8 cellular contexts compared by ENCODE assay signal in genomic region chr19:1269478-1270167, GRCh38. TPM values are rescaled to one million over a fixed set of nuclear protein-coding genes. Genes with fewer than 3 reads are reported as not detected.
DNase-seq lines count a peak whose midpoint lies in the region; ATAC-seq, FAIRE-seq and TF ChIP-seq lines count a peak whose summit lies in the region.

No MANE protein-coding gene starts in this region.

- peak overlapping the region; percentile 79 for H3K27ac Mint-ChIP-seq in T-helper 1 cell treated with Interleukin-12 subunit alpha and Interleukin-12 subunit beta and Interleukin-4 antibody, amounts not matched to agents 30 μg/mL and 1 μg/mL, for 36 hours
- peak overlapping the region; percentile 90 for H3K27ac Mint-ChIP-seq in astrocyte (ENCODE audit: unreplicated experiment)

- H3K36me3 ChIP-seq in astrocyte (ENCODE audit: insufficient read depth, low read length) = peaks cover 20% of the 10 kb centered on the region
- H3K36me3 ChIP-seq in hepatocyte (replicated peaks; ENCODE audit: insufficient read depth, low read depth) = peaks cover 5% of the 10 kb centered on the region

- TF ChIP-seq CTCF in astrocyte (IDR thresholded peaks at IDR 0.05; ENCODE audit: insufficient read depth, low read depth, low read length) (no peak), hepatocyte (IDR thresholded peaks at IDR 0.05; ENCODE audit: poor library complexity) (peak; percentile 14)

- H3K36me3 Mint-ChIP-seq in T-helper 1 cell treated with Interleukin-12 subunit alpha and Interleukin-12 subunit beta and Interleukin-4 antibody, amounts not matched to agents 30 μg/mL and 1 μg/mL, for 36 hours (ENCODE audit: low read depth) = peaks cover 35% of the 10 kb centered on the region
- H3K36me3 Mint-ChIP-seq in astrocyte (ENCODE audit: low read depth, unreplicated experiment) = peaks cover 14% of the 10 kb centered on the region

- peak overlapping the region; percentile 97 for H3K4me2 ChIP-seq in astrocyte (ENCODE audit: low read length)
- H3K4me2 ChIP-seq in hepatocyte = peak overlapping the region; percentile 98

- DNase-seq in GM12892 (ENCODE audit: insufficient read length) = peak; percentile 93
- DNase-seq in NCI-H1048 (lab: John Stamatoyannopoulos, UW) = peak; percentile 65
- DNase-seq in astrocyte (ENCODE audit: low read depth) = peak; percentile 82
- peak; percentile 94 for DNase-seq in hepatocyte (ENCODE audit: low spot score)
- peak; percentile 78 for DNase-seq in renal cortical epithelial cell (ENCODE audit: low read depth)
- DNase-seq in HPDE6-E6E7 (ENCODE audit: extremely low spot score) = no peak

- peak; percentile 25 for ATAC-seq in HG02571 (IDR thresholded peaks at IDR 0.05; ENCODE audit: unreplicated experiment)

- H3K4me1 Mint-ChIP-seq in T-helper 1 cell treated with Interleukin-12 subunit alpha and Interleukin-12 subunit beta and Interleukin-4 antibody, amounts not matched to agents 30 μg/mL and 1 μg/mL, for 36 hours (ENCODE audit: low read depth) = peaks cover 54% of the 10 kb centered on the region
- peaks cover 34% of the 10 kb centered on the region for H3K4me1 Mint-ChIP-seq in astrocyte (ENCODE audit: low read depth, unreplicated experiment)

- peak overlapping the region; percentile 73 for H3K4me3 ChIP-seq in astrocyte (ENCODE audit: insufficient read depth, low read depth, low read length)
- peak overlapping the region; percentile 83 for H3K4me3 ChIP-seq in hepatocyte

- no peak for FAIRE-seq in GM12892 (lab: Jason Lieb, UNC)
- FAIRE-seq in astrocyte (lab: Jason Lieb, UNC) = no peak

- H3K27me3 ChIP-seq in astrocyte (ENCODE audit: insufficient read depth, low read length) (no peaks in the 10 kb centered on the region), hepatocyte (no peaks in the 10 kb centered on the region)

- TF ChIP-seq POLR2A in GM12892 (IDR thresholded peaks at IDR 0.05; ENCODE audit: low read depth, low read length) = peak; percentile 93

- H2AFZ ChIP-seq in astrocyte (ENCODE audit: low read depth, low read length) (no peak overlapping the region), hepatocyte (no peak overlapping the region)

- 2% methylated on average over 48 of the region's 63 CpGs for WGBS in hepatocyte (ENCODE audit: low lambda C conversion rate, missing lambda C conversion rate)

- peak overlapping the region; percentile 93 for H3K4me3 Mint-ChIP-seq in T-helper 1 cell treated with Interleukin-12 subunit alpha and Interleukin-12 subunit beta and Interleukin-4 antibody, amounts not matched to agents 30 μg/mL and 1 μg/mL, for 36 hours
- H3K4me3 Mint-ChIP-seq in astrocyte (ENCODE audit: unreplicated experiment) = peak overlapping the region; percentile 91

- H3K79me2 ChIP-seq in astrocyte (ENCODE audit: insufficient read depth, low read length) (peaks cover 52% of the 10 kb centered on the region), hepatocyte (peaks cover 67% of the 10 kb centered on the region)

- H3K27me3 Mint-ChIP-seq in T-helper 1 cell treated with Interleukin-12 subunit alpha and Interleukin-12 subunit beta and Interleukin-4 antibody, amounts not matched to agents 30 μg/mL and 1 μg/mL, for 36 hours (ENCODE audit: low read depth) = no peaks in the 10 kb centered on the region
- no peaks in the 10 kb centered on the region for H3K27me3 Mint-ChIP-seq in astrocyte (ENCODE audit: low read depth, unreplicated experiment)

- no peaks in the 10 kb centered on the region for H3K9me2 ChIP-seq in hepatocyte (replicated peaks; ENCODE audit: insufficient read depth)

- peak overlapping the region; percentile 91 for H3K27ac ChIP-seq in astrocyte (ENCODE audit: low read depth, low read length)
- H3K27ac ChIP-seq in hepatocyte = peak overlapping the region; percentile 93

- H3K4me1 ChIP-seq in astrocyte (ENCODE audit: insufficient read depth, low read length) = peaks cover 79% of the 10 kb centered on the region
- H3K4me1 ChIP-seq in hepatocyte (ENCODE audit: insufficient read depth) = peaks cover 60% of the 10 kb centered on the region

- H3K9ac ChIP-seq in astrocyte (ENCODE audit: low read length) = peak overlapping the region; percentile 90

- no peaks in the 10 kb centered on the region for H3K9me3 Mint-ChIP-seq in T-helper 1 cell treated with Interleukin-12 subunit alpha and Interleukin-12 subunit beta and Interleukin-4 antibody, amounts not matched to agents 30 μg/mL and 1 μg/mL, for 36 hours
- H3K9me3 Mint-ChIP-seq in astrocyte (ENCODE audit: unreplicated experiment) = no peaks in the 10 kb centered on the region

- H3K9me3 ChIP-seq in astrocyte (ENCODE audit: insufficient read depth, low read depth, low read length) (no peaks in the 10 kb centered on the region), hepatocyte (ENCODE audit: low read depth) (no peaks in the 10 kb centered on the region)

- H4K20me1 ChIP-seq in astrocyte (ENCODE audit: insufficient read depth, low read length) (peaks cover 54% of the 10 kb centered on the region), hepatocyte (ENCODE audit: insufficient read depth, poor library complexity, severe bottlenecking) (peaks cover 46% of the 10 kb centered on the region)

RNA-seq across cellular contexts. Expression of gene CIRBP, which starts 0.5 kb away (rescaled TPM):
- 276 TPM for polyA plus RNA-seq in GM12892 (2012; ENCODE audit: missing spikeins)
- total RNA-seq in astrocyte (184 and 215 TPM in 2 replicates), hepatocyte (212 and 361 TPM in 2 replicates), renal cortical epithelial cell (174 and 314 TPM in 2 replicates)
- polyA plus RNA-seq in hepatocyte = 202 and 261 TPM in 2 replicates

RNA-seq across cellular contexts. Expression of gene FAM174C, which starts 5.7 kb away (rescaled TPM):
- polyA plus RNA-seq in GM12892 (2012; ENCODE audit: missing spikeins) = 20.2 TPM
- total RNA-seq in astrocyte = 50.5 and 50.8 TPM in 2 replicates
- 25.5 TPM in 2 replicates for total RNA-seq in hepatocyte
- 79.9 and 89.5 TPM in 2 replicates for polyA plus RNA-seq in hepatocyte
- total RNA-seq in renal cortical epithelial cell = 13.9 and 21.5 TPM in 2 replicates

RNA-seq across cellular contexts. Expression of gene EFNA2, which starts 16.1 kb away (rescaled TPM):
- not detected for polyA plus RNA-seq in GM12892 (2012; ENCODE audit: missing spikeins)
- total RNA-seq in astrocyte (7.0 and 8.4 TPM in 2 replicates), hepatocyte (11.0 and 14.2 TPM in 2 replicates), renal cortical epithelial cell (0.10 TPM in 1 of 2 replicates, not detected in the other)
- polyA plus RNA-seq in hepatocyte = 1.3 and 1.8 TPM in 2 replicates

RNA-seq across cellular contexts. Expression of gene MIDN, which starts 21.2 kb away (rescaled TPM):
- polyA plus RNA-seq in GM12892 (2012; ENCODE audit: missing spikeins) = 8.9 TPM
- total RNA-seq in astrocyte (119 and 141 TPM in 2 replicates), hepatocyte (28.7 and 30.1 TPM in 2 replicates), renal cortical epithelial cell (12.2 and 44.9 TPM in 2 replicates)
- polyA plus RNA-seq in hepatocyte = 94.6 and 98.4 TPM in 2 replicates

RNA-seq across cellular contexts. Expression of gene ATP5F1D, which starts 28.1 kb away (rescaled TPM):
- polyA plus RNA-seq in GM12892 (2012; ENCODE audit: missing spikeins) = 63.3 TPM
- total RNA-seq in astrocyte (154 and 170 TPM in 2 replicates), hepatocyte (54.0 and 64.1 TPM in 2 replicates), renal cortical epithelial cell (29.0 and 29.2 TPM in 2 replicates)
- polyA plus RNA-seq in hepatocyte = 291 and 297 TPM in 2 replicates
